18 cellular contexts compared by ENCODE assay signal in the genomic region with DNA sequence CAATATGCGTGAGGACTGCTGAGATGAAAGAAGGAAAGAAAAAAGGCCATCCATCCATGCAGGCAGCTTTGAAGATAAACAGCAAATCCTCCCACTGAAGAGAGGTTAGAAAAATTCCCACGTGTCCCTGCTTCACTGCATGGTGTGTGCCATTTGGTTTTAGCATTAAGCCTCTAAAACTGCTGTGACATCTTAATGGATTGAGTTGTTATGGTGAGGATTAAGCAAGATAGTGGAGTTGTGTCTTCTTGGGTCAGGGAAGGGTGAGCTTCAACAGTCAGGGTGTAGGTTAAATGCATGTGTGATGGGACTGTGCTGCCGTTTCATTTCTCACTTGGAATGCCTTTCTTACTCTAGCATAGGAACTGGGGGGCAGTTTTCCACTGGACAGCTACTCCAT. TPM values are rescaled to one million over a fixed set of nuclear protein-coding genes. Genes with fewer than 3 reads are reported as not detected.
DNase-seq lines count a peak whose midpoint lies in the region; ATAC-seq and TF ChIP-seq lines count a peak whose summit lies in the region.
"Had no signal": no experiment of that assay in that cellular context is flagged by ENCODE, and none has a peak within 500 bp of the region (broad histone marks: within the 10 kb centered on the region; RNA-seq: fewer than 3 reads in every experiment).

No MANE protein-coding gene starts in this region.

- H3K27ac ChIP-seq in CD4-positive, alpha-beta T cell (ENCODE audit: low read depth, low read length) = no peak overlapping the region
- H3K27ac ChIP-seq: HL-60 had no signal

- POLR2A ChIA-PET in CD4-positive, alpha-beta T cell (lab: Charles Lee) = interaction anchor here (0.6 kb wide), 1 partner anchor 118 kb away, joined by 4 read pairs; no protein-coding TSS in a partner anchor

- no peaks in the 10 kb centered on the region for H3K27me3 ChIP-seq in CD4-positive, alpha-beta T cell (ENCODE audit: control insufficient read depth, insufficient read depth, low read length)

- peaks cover 85% of the 10 kb centered on the region for H3K36me3 Mint-ChIP-seq in CD4-positive, alpha-beta T cell (ENCODE audit: low read depth)
- peaks cover 83% of the 10 kb centered on the region for H3K36me3 Mint-ChIP-seq in activated T-helper 17 cell treated with anti-CD3 and anti-CD28 coated beads, Interleukin-2, amount 50 U/mL, for 72 hours (ENCODE audit: low read depth)
- H3K36me3 Mint-ChIP-seq in mesothelial cell of epicardium = no peaks in the 10 kb centered on the region

- H3K4me1 Mint-ChIP-seq in CD4-positive, alpha-beta T cell (ENCODE audit: low read depth) = peaks cover 6% of the 10 kb centered on the region
- H3K4me1 Mint-ChIP-seq in activated T-helper 17 cell treated with anti-CD3 and anti-CD28 coated beads, Interleukin-2, amount 50 U/mL, for 72 hours = peaks cover 4% of the 10 kb centered on the region
- peaks cover 34% of the 10 kb centered on the region for H3K4me1 Mint-ChIP-seq in mesothelial cell of epicardium
- H3K4me1 Mint-ChIP-seq: B cell had no signal

- intact Hi-C loops in CD4-positive, alpha-beta T cell (cut with DNase I, micrococcal nuclease) = no loop called here
- intact Hi-C loops in posterior vena cava (cut with DNase I) = no loop called here

- no peaks in the 10 kb centered on the region for H3K27me3 Mint-ChIP-seq in CD4-positive, alpha-beta T cell
- H3K27me3 Mint-ChIP-seq in activated T-helper 17 cell treated with anti-CD3 and anti-CD28 coated beads, Interleukin-2, amount 50 U/mL, for 72 hours = no peaks in the 10 kb centered on the region
- H3K27me3 Mint-ChIP-seq in mesothelial cell of epicardium (ENCODE audit: low read depth) = peaks cover 17% of the 10 kb centered on the region
- H3K27me3 Mint-ChIP-seq: B cell; CD4-positive, alpha-beta memory T cell had no signal

- CTCF ChIA-PET in CD4-positive, alpha-beta T cell (lab: Charles Lee) = interaction anchor here (1.1 to 3.6 kb wide), 2 partner anchors 9 to 127 kb away, joined by 3 to 10 read pairs; no protein-coding TSS in a partner anchor

- no peak for TF ChIP-seq CTCF in CD4-positive, alpha-beta T cell (IDR thresholded peaks at IDR 0.05)
- TF ChIP-seq CTCF in mesothelial cell of epicardium (IDR thresholded peaks at IDR 0.05; ENCODE audit: unreplicated experiment) = no peak

- no peak overlapping the region for H3K4me3 Mint-ChIP-seq in CD4-positive, alpha-beta T cell
- H3K4me3 Mint-ChIP-seq in activated T-helper 17 cell treated with anti-CD3 and anti-CD28 coated beads, Interleukin-2, amount 50 U/mL, for 72 hours = no peak overlapping the region
- no peak overlapping the region for H3K4me3 Mint-ChIP-seq in mesothelial cell of epicardium
- H3K4me3 Mint-ChIP-seq: B cell; CD4-positive, alpha-beta memory T cell; HFFc6 had no signal

- no peak for ATAC-seq in CD4-positive, alpha-beta T cell (ENCODE audit: poor library complexity)
- no peak for ATAC-seq in activated T-helper 17 cell treated with anti-CD3 and anti-CD28 coated beads, Interleukin-2, amount 50 U/mL, for 72 hours (replicated peaks)
- no peak for ATAC-seq in HG03039 (IDR thresholded peaks at IDR 0.05; ENCODE audit: unreplicated experiment)

- peak overlapping the region; percentile 47 for H3K27ac Mint-ChIP-seq in CD4-positive, alpha-beta T cell
- H3K27ac Mint-ChIP-seq in activated T-helper 17 cell treated with anti-CD3 and anti-CD28 coated beads, Interleukin-2, amount 50 U/mL, for 72 hours = peak overlapping the region; percentile 63
- peak overlapping the region; percentile 51 for H3K27ac Mint-ChIP-seq in mesothelial cell of epicardium
- H3K27ac Mint-ChIP-seq: B cell, HFFc6 had no signal

- H3K9me3 ChIP-seq in CD4-positive, alpha-beta T cell (ENCODE audit: control insufficient read depth, low read length) = no peaks in the 10 kb centered on the region
- H3K9me3 ChIP-seq: HAP-1 had no signal

- no peak for DNase-seq in CD4-positive, alpha-beta T cell
- DNase-seq in MV-4-11 (lab: John Stamatoyannopoulos, UW) = peak; percentile 5
- no peak for DNase-seq in mesothelial cell of epicardium (ENCODE audit: low spot score in 2 of 2, unreplicated experiment in 2 of 2)
- no peak for DNase-seq in posterior vena cava (ENCODE audit: low spot score)
- DNase-seq in stimulated activated CD4-positive, alpha-beta T cell treated with anti-CD3 and anti-CD28 coated beads, Interleukin-4, amount 100 ng/mL, for 4 hours = no peak
- DNase-seq in dedifferentiated amniotic fluid mesenchymal stem cell (ENCODE audit: extremely low spot score) = no peak
- DNase-seq: C1 segment of cervical spinal cord; CD4-positive, alpha-beta memory T cell; COR-L47; DMS53; GF-D8; HFFc6 had no signal

- H3K9me3 Mint-ChIP-seq in CD4-positive, alpha-beta T cell = no peaks in the 10 kb centered on the region
- no peaks in the 10 kb centered on the region for H3K9me3 Mint-ChIP-seq in activated T-helper 17 cell treated with anti-CD3 and anti-CD28 coated beads, Interleukin-2, amount 50 U/mL, for 72 hours
- H3K9me3 Mint-ChIP-seq in mesothelial cell of epicardium = no peaks in the 10 kb centered on the region
- H3K9me3 Mint-ChIP-seq: CD4-positive, alpha-beta memory T cell; HFFc6 had no signal

RNA-seq across cellular contexts. Expression of a gene that starts 50.5 kb away (rescaled TPM):
- total RNA-seq in CD4-positive, alpha-beta T cell = 10 to 100 TPM; 24.9 to 25.9 TPM
- 10 to 100 TPM; 13.5 to 17.8 TPM for total RNA-seq in activated T-helper 17 cell treated with anti-CD3 and anti-CD28 coated beads, Interleukin-2, amount 50 U/mL, for 72 hours
- total RNA-seq in mesothelial cell of epicardium (0.02 to 0.05 TPM (median 0.02 TPM) in 3 replicates), posterior vena cava (under 1 TPM; 0.37 to 0.57 TPM)
- total RNA-seq: H1, HFFc6 had no signal

Comparison
In these comparisons a context has a peak if more than half of its experiments do, and no peak if none do; other contexts are left out.
1. RNA of a gene that starts 50.5 kb away (total RNA-seq): 24.9 to 25.9 TPM in CD4-positive, alpha-beta T cell and 13.5 to 17.8 TPM in activated T-helper 17 cell treated with anti-CD3 and anti-CD28 coated beads, Interleukin-2, amount 50 U/mL, for 72 hours; 0.37 to 0.57 TPM in posterior vena cava and 0.02 to 0.05 TPM in mesothelial cell of epicardium; every median in the first group is over 4 times any median in the second.
2. Peak in every context shown above with its lines, with median percentiles within 50 percentile points of each other: H3K27ac Mint-ChIP-seq.